ENCODE assay signal across 14 cellular contexts in the genomic region with DNA sequence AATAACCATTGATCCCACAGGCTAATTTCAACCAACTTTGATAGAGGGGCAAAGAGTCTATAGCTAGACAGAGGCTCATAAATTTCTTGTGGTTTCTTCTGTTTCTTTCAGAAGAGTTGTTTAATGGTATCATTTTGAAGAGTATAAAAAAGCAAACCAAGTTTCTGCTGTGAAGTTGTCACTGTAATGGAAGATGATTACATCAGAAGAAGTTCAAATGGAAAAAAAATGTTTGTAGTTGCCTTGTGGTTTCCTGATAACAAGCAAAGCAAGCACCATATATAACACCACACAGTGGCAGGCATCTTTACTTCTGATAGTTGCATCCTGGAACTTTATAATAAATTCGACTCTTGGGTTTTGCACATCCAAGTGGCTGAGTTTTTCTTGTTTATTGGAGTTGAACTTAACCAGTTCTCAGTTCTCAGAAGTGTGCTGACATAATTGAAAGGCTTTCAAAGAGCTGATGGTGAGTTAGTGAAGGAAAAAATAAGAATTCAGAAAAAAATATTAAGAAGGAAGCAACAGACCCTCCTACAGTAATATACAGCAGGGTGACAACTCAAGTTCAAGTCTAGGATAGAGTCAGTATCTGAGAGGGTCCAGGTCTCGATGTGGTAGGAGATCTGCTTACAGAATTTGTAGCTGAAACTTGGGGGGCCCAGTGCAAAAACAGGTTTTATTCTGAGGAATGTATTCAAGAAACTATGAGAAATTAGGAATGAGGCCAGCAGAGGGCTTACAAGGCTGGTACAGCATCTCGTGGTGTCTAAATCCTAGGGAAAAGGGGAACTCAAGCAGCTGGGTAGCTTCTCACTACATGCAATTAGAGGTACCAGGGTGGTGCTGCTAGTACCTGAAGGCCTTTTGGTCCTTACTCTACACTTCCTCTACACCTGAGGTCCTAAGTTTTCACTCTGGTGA.
DNase-seq lines count a peak whose midpoint lies in the region; ATAC-seq and TF ChIP-seq lines count a peak whose summit lies in the region.
"Had no signal": no experiment of that assay in that cellular context is flagged by ENCODE, and none has a peak within 500 bp of the region (broad histone marks: within the 10 kb centered on the region; RNA-seq: fewer than 3 reads in every experiment).

No MANE protein-coding gene starts in this region.

- in situ Hi-C loops in GM23248 (cut with MboI): no loop called here

- no peak for TF ChIP-seq CTCF in CD8-positive, alpha-beta T cell (IDR thresholded peaks at IDR 0.05)
- TF ChIP-seq CTCF in HFFc6 (IDR thresholded peaks at IDR 0.05) (peak; percentile 19; the same call in 1 of the 2 replicates), endodermal cell (conservative IDR thresholded peaks at IDR 0.05) (peak; percentile 59)

- no peak for DNase-seq in CD8-positive, alpha-beta T cell
- DNase-seq in HFFc6: no peak
- no peak for DNase-seq in T-helper 17 cell
- no peak for DNase-seq in endodermal cell
- no peak for DNase-seq in NK-92 (lab: John Stamatoyannopoulos, UW; ENCODE audit: unreplicated experiment)
- no peak for DNase-seq in GM23248
- no peak for DNase-seq in cerebellum (ENCODE audit: low spot score)
- DNase-seq: DMS53; lower lobe of right lung; posterior cingulate gyrus; stimulated activated CD4-positive, alpha-beta T cell treated with anti-CD3 and anti-CD28 coated beads, Interleukin-4, amount 100 ng/mL, for 24 hours; testis had no signal

- H3K4me3 Mint-ChIP-seq in CD8-positive, alpha-beta T cell: peak overlapping the region; percentile 37
- no peak overlapping the region for H3K4me3 Mint-ChIP-seq in HFFc6
- H3K4me3 Mint-ChIP-seq in T-helper 17 cell: peak overlapping the region; percentile 63
- H3K4me3 Mint-ChIP-seq in endodermal cell: no peak overlapping the region
- H3K4me3 Mint-ChIP-seq: dendritic cell treated with granulocyte-macrophage colony-stimulating factor and Interleukin-4, amounts not matched to agents 40 ng/mL and 50 ng/mL, for 4 days had no signal

- H3K27ac Mint-ChIP-seq in CD8-positive, alpha-beta T cell: peak overlapping the region; percentile 79
- H3K27ac Mint-ChIP-seq in HFFc6 (no peak overlapping the region), T-helper 17 cell (peak overlapping the region; percentile 92), endodermal cell (no peak overlapping the region)
- H3K27ac Mint-ChIP-seq: dendritic cell treated with granulocyte-macrophage colony-stimulating factor and Interleukin-4, amounts not matched to agents 40 ng/mL and 50 ng/mL, for 4 days had no signal

- H3K9me2 ChIP-seq in GM23248 (ENCODE audit: insufficient read depth): no peaks in the 10 kb centered on the region

- H3K36me3 ChIP-seq in CD8-positive, alpha-beta T cell (ENCODE audit: insufficient read depth, low read length): no peaks in the 10 kb centered on the region
- H3K36me3 ChIP-seq in endodermal cell (ENCODE audit: control insufficient read depth, insufficient read depth, low read length) (no peaks in the 10 kb centered on the region), GM23248 (ENCODE audit: low read depth) (no peaks in the 10 kb centered on the region)
- H3K36me3 ChIP-seq: lower lobe of right lung had no signal

- H3K9ac ChIP-seq in endodermal cell (ENCODE audit: extremely low read depth, low read length, poor library complexity, severe bottlenecking): no peak overlapping the region
- no peak overlapping the region for H3K9ac ChIP-seq in GM23248

- intact Hi-C loops in CD8-positive, alpha-beta T cell (cut with DNase I, micrococcal nuclease): no loop called here

- H2AFZ ChIP-seq in GM23248: no peak overlapping the region

- H3K4me1 Mint-ChIP-seq in CD8-positive, alpha-beta T cell (ENCODE audit: low read depth): peaks cover 39% of the 10 kb centered on the region
- peaks cover 16% of the 10 kb centered on the region; the same call in 1 of the 2 replicates for H3K4me1 Mint-ChIP-seq in HFFc6 (ENCODE audit: low read depth)
- peaks cover 21% of the 10 kb centered on the region for H3K4me1 Mint-ChIP-seq in T-helper 17 cell
- no peaks in the 10 kb centered on the region for H3K4me1 Mint-ChIP-seq in endodermal cell

- no peaks in the 10 kb centered on the region for H3K9me3 ChIP-seq in CD8-positive, alpha-beta T cell (ENCODE audit: low read length)
- H3K9me3 ChIP-seq in T-helper 17 cell (ENCODE audit: control insufficient read depth, low read length, poor library complexity, severe bottlenecking) (no peaks in the 10 kb centered on the region), endodermal cell (ENCODE audit: control insufficient read depth, low read length) (no peaks in the 10 kb centered on the region), GM23248 (ENCODE audit: low read depth) (no peaks in the 10 kb centered on the region)
- H3K9me3 ChIP-seq: lower lobe of right lung, testis had no signal

- H3K36me3 Mint-ChIP-seq in CD8-positive, alpha-beta T cell: no peaks in the 10 kb centered on the region
- no peaks in the 10 kb centered on the region for H3K36me3 Mint-ChIP-seq in HFFc6 (ENCODE audit: low read depth)
- no peaks in the 10 kb centered on the region for H3K36me3 Mint-ChIP-seq in T-helper 17 cell (ENCODE audit: low read depth)
- no peaks in the 10 kb centered on the region for H3K36me3 Mint-ChIP-seq in endodermal cell (ENCODE audit: low read depth)

- CTCF ChIA-PET in CD8-positive, alpha-beta T cell (lab: Charles Lee): interaction anchor here (1.2 kb wide), 1 partner anchor 8 kb away, joined by 5 read pairs; no protein-coding TSS in a partner anchor

- POLR2A ChIA-PET in CD8-positive, alpha-beta T cell (lab: Charles Lee): interaction anchor here (0.7 to 0.8 kb wide), 2 partner anchors 29 to 59 kb away, joined by 3 to 4 read pairs; no protein-coding TSS in a partner anchor

- H3K27me3 ChIP-seq in CD8-positive, alpha-beta T cell (ENCODE audit: insufficient read depth, low read length): no peaks in the 10 kb centered on the region
- H3K27me3 ChIP-seq in endodermal cell (ENCODE audit: control insufficient read depth, insufficient read depth, low read length, poor library complexity, severe bottlenecking): no peaks in the 10 kb centered on the region
- no peaks in the 10 kb centered on the region for H3K27me3 ChIP-seq in GM23248 (replicated peaks; ENCODE audit: insufficient read depth)
- H3K27me3 ChIP-seq: testis had no signal

- no peaks in the 10 kb centered on the region for H3K9me3 Mint-ChIP-seq in CD8-positive, alpha-beta T cell
- H3K9me3 Mint-ChIP-seq in HFFc6 (no peaks in the 10 kb centered on the region), endodermal cell (no peaks in the 10 kb centered on the region)
- H3K9me3 Mint-ChIP-seq: dendritic cell treated with granulocyte-macrophage colony-stimulating factor and Interleukin-4, amounts not matched to agents 40 ng/mL and 50 ng/mL, for 4 days had no signal

- H4K20me1 ChIP-seq in GM23248 (ENCODE audit: insufficient read depth): no peaks in the 10 kb centered on the region

- ATAC-seq in CD8-positive, alpha-beta T cell: peak; percentile 90
- peak; percentile 93 for ATAC-seq in T-helper 17 cell
- ATAC-seq in GM21619 (IDR thresholded peaks at IDR 0.05; ENCODE audit: unreplicated experiment): no peak
- ATAC-seq: lower lobe of right lung had no signal

- no peaks in the 10 kb centered on the region for H3K79me2 ChIP-seq in GM23248 (ENCODE audit: insufficient read depth)

- peaks cover 27% of the 10 kb centered on the region for H3K4me1 ChIP-seq in CD8-positive, alpha-beta T cell (ENCODE audit: insufficient read depth, low read length)
- H3K4me1 ChIP-seq in endodermal cell (ENCODE audit: control insufficient read depth, insufficient read depth, low read length): no peaks in the 10 kb centered on the region
- H3K4me1 ChIP-seq in GM23248 (ENCODE audit: insufficient read depth): peaks cover 5% of the 10 kb centered on the region; the same call in 1 of the 2 replicates
- H3K4me1 ChIP-seq: lower lobe of right lung, testis had no signal

- H3K27ac ChIP-seq in CD8-positive, alpha-beta T cell (ENCODE audit: low read depth, low read length): no peak overlapping the region
- H3K27ac ChIP-seq in endodermal cell (ENCODE audit: low read depth, low read length) (no peak overlapping the region), GM23248 (no peak overlapping the region)
- H3K27ac ChIP-seq: lower lobe of right lung, testis had no signal

- 85 to 100% methylated on average over 1 to 3 of the region's 3 CpGs for WGBS in endodermal cell (ENCODE audit: insufficient coverage in 1 of 2, insufficient read length in 1 of 2), 2 experiments
- WGBS in GM23248 (ENCODE audit: low coverage in 1 of 2, low lambda C conversion rate in 2 of 2, missing lambda C conversion rate in 2 of 2), 2 experiments: 40 to 48% methylated on average over 3 of the region's 3 CpGs

- no peak overlapping the region for H3K4me3 ChIP-seq in CD8-positive, alpha-beta T cell (ENCODE audit: low read depth, low read length)
- H3K4me3 ChIP-seq in endodermal cell (ENCODE audit: low read length) (no peak overlapping the region), GM23248 (no peak overlapping the region)
- H3K4me3 ChIP-seq: lower lobe of right lung, testis had no signal

- H3F3A ChIP-seq in GM23248 (ENCODE audit: insufficient read depth): no peaks in the 10 kb centered on the region

- H3K27me3 Mint-ChIP-seq in CD8-positive, alpha-beta T cell (ENCODE audit: low read depth): no peaks in the 10 kb centered on the region
- H3K27me3 Mint-ChIP-seq in HFFc6 (ENCODE audit: insufficient read depth) (no peaks in the 10 kb centered on the region), T-helper 17 cell (peaks cover 12% of the 10 kb centered on the region), endodermal cell (ENCODE audit: insufficient read depth) (no peaks in the 10 kb centered on the region)
- H3K27me3 Mint-ChIP-seq: dendritic cell treated with granulocyte-macrophage colony-stimulating factor and Interleukin-4, amounts not matched to agents 40 ng/mL and 50 ng/mL, for 4 days had no signal

- H3K4me2 ChIP-seq in GM23248 (ENCODE audit: unreplicated experiment): no peak overlapping the region

Comparison
In these comparisons a context has a peak if more than half of its experiments do, and no peak if none do; other contexts are left out.
1. H3K27ac Mint-ChIP-seq: peak in CD8-positive, alpha-beta T cell (single experiment) and T-helper 17 cell (single experiment); none in HFFc6 (single experiment) and endodermal cell (single experiment).
2. H3K4me3 Mint-ChIP-seq: peak in CD8-positive, alpha-beta T cell (single experiment) and T-helper 17 cell (single experiment); none in HFFc6 (single experiment) and endodermal cell (single experiment).